In the genomic region with DNA sequence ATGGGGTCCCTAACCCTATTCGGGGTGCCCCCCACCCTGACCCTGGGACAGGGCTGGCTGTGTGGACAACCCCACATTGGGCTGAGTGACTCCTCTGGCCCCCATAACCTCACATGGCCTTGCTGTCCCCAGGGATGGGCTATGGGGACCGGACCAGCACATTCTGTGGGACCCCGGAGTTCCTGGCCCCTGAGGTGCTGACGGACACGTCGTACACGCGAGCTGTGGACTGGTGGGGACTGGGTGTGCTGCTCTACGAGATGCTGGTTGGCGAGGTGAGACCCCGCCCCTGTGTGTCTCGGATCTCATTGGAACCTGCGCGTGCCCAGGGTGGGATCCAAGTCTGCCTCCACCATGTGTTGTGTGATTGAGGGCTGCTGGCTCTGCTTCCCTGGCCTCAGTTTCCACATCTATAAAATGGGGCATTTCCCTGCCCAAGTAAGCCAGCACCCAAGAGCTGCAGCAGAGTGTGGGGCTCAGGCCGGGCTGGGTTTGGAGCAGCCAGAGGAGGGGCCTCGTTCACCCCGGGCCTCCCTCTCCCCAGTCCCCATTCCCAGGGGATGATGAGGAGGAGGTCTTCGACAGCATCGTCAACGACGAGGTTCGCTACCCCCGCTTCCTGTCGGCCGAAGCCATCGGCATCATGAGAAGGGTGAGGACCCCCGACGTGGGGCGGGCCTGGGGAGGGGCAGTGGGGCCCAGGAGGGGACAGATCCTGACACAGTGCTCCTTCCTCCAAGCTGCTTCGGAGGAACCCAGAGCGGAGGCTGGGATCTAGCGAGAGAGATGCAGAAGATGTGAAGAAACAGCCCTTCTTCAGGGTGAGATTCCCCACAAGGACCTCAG, we compare ENCODE assay signal across 1 cellular context.
TF ChIP-seq lines count a peak whose summit lies in the region.

No MANE protein-coding gene starts in this region.

TF ChIP-seq in HepG2, 621 proteins besides CTCF, POLR2A, EP300 and RAD21:
- TF ChIP-seq LCORL (IDR thresholded peaks at IDR 0.05): no peak
- no peak for TF ChIP-seq LCORL (CRISPR knock-in tag; IDR thresholded peaks at IDR 0.05)
- peak; percentile 70 for TF ChIP-seq ZNF629 (CRISPR knock-in tag; conservative IDR thresholded peaks at IDR 0.05)
- no peak for TF ChIP-seq NFKBIZ (CRISPR knock-in tag; IDR thresholded peaks at IDR 0.05)
- TF ChIP-seq ZNF234 (CRISPR knock-in tag; conservative IDR thresholded peaks at IDR 0.05): no peak
- TF ChIP-seq, protein P1, sequence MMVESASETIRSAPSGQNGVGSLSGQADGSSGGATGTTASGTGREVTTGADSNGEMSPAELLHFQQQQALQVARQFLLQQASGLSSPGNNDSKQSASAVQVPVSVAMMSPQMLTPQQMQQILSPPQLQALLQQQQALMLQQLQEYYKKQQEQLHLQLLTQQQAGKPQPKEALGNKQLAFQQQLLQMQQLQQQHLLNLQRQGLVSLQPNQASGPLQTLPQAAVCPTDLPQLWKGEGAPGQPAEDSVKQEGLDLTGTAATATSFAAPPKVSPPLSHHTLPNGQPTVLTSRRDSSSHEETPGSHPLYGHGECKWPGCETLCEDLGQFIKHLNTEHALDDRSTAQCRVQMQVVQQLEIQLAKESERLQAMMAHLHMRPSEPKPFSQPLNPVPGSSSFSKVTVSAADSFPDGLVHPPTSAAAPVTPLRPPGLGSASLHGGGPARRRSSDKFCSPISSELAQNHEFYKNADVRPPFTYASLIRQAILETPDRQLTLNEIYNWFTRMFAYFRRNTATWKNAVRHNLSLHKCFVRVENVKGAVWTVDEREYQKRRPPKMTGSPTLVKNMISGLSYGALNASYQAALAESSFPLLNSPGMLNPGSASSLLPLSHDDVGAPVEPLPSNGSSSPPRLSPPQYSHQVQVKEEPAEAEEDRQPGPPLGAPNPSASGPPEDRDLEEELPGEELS (CRISPR knock-in tag; IDR thresholded peaks at IDR 0.05): no peak
- TF ChIP-seq ZSCAN31 (CRISPR knock-in tag; IDR thresholded peaks at IDR 0.05; ENCODE audit: low read depth): no peak
